Comparison of ENCODE assay signal across 16 cellular contexts in the genomic region with DNA sequence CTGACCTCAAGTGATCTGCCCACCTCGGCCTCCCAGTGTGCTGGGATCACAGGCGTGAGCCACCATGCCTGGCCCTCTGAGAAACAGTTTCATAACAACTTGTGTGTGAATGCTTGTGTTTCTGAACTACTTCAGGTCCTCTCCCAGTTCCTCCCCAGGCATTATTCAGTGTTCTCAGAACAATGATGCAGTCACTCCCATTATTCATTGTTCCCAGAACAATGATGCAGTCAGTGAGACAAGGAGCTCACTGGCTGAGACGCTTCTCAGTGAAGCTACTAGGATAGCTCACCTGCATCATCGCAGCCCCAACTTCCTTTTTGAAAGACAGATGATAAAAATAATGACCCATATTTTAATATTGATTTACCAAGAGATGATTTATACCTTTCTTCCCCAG.
"Had no signal": no experiment of that assay in that cellular context is flagged by ENCODE, and none has a peak within 500 bp of the region (broad histone marks: within the 10 kb centered on the region; RNA-seq: fewer than 3 reads in every experiment).

No MANE protein-coding gene starts in this region.

- H3K4me3 Mint-ChIP-seq: activated CD8-positive, alpha-beta memory T cell treated with anti-CD3 and anti-CD28 coated beads, Interleukin-2, amount 10 ng/mL, durations not matched to agents 7 days and 5 days; activated T-cell treated with anti-CD3 and anti-CD28 coated beads, Interleukin-2, amount 50 U/mL, for 24 hours; immature natural killer cell; natural killer cell treated with Interleukin-12 subunit alpha and Interleukin-12 subunit beta and Interleukin-15 and Interleukin-18, amount 100 ng/mL, for 72 hours; stimulated activated naive CD8-positive, alpha-beta T cell treated with anti-CD3 and anti-CD28 coated beads, Interleukin-15, amount 100 ng/mL, for 72 hours had no signal

- H3K27ac Mint-ChIP-seq: activated CD8-positive, alpha-beta memory T cell treated with anti-CD3 and anti-CD28 coated beads, Interleukin-2, amount 10 ng/mL, durations not matched to agents 7 days and 5 days; activated naive CD4-positive, alpha-beta T cell treated with anti-CD3 and anti-CD28 coated beads, Interleukin-2, amount 50 U/mL, for 72 hours; activated T-cell treated with anti-CD3 and anti-CD28 coated beads, Interleukin-2, amount 50 U/mL, for 24 hours; immature natural killer cell; natural killer cell treated with Interleukin-12 subunit alpha and Interleukin-12 subunit beta and Interleukin-15 and Interleukin-18, amount 100 ng/mL, for 72 hours had no signal

- H3K27ac ChIP-seq: brain microvascular endothelial cell, thyroid gland, vagina had no signal

- H3K4me3 ChIP-seq: lung, thyroid gland, vagina had no signal

- H3K36me3 ChIP-seq: brain microvascular endothelial cell, thyroid gland, vagina had no signal

- H3K27me3 ChIP-seq: brain microvascular endothelial cell, thyroid gland, vagina had no signal

- DNase-seq: activated CD4-positive, alpha-beta T cell treated with anti-CD3 and anti-CD28 coated beads, Interleukin-2, amount 50 U/mL, for 48 hours; activated CD8-positive, alpha-beta memory T cell treated with anti-CD3 and anti-CD28 coated beads, Interleukin-2, amount 10 ng/mL, durations not matched to agents 7 days and 5 days; activated effector memory CD4-positive, alpha-beta T cell treated with anti-CD3 and anti-CD28 coated beads, Interleukin-2, amount 50 U/mL, for 16 hours; activated T-cell treated with anti-CD3 and anti-CD28 coated beads, Interleukin-2, amount 50 U/mL, for 24 hours; amniotic stem cell; brain microvascular endothelial cell; immature natural killer cell; left colon; stimulated activated CD4-positive, alpha-beta T cell treated with anti-CD3 and anti-CD28 coated beads, Interleukin-15, amount 100 ng/mL, for 24 hours; stimulated activated CD4-positive, alpha-beta T cell treated with anti-CD3 and anti-CD28 coated beads, Interleukin-4, amount 100 ng/mL, for 24 hours; stimulated activated naive CD8-positive, alpha-beta T cell treated with anti-CD3 and anti-CD28 coated beads, Interleukin-15, amount 100 ng/mL, for 72 hours; thyroid gland had no signal

- H3K36me3 Mint-ChIP-seq: activated CD8-positive, alpha-beta memory T cell treated with anti-CD3 and anti-CD28 coated beads, Interleukin-2, amount 10 ng/mL, durations not matched to agents 7 days and 5 days; activated naive CD4-positive, alpha-beta T cell treated with anti-CD3 and anti-CD28 coated beads, Interleukin-2, amount 50 U/mL, for 72 hours; natural killer cell treated with Interleukin-12 subunit alpha and Interleukin-12 subunit beta and Interleukin-15 and Interleukin-18, amount 100 ng/mL, for 72 hours had no signal

- H3K9me3 Mint-ChIP-seq: activated naive CD4-positive, alpha-beta T cell treated with anti-CD3 and anti-CD28 coated beads, Interleukin-2, amount 50 U/mL, for 72 hours; activated T-cell treated with anti-CD3 and anti-CD28 coated beads, Interleukin-2, amount 50 U/mL, for 24 hours had no signal

- H3K9me3 ChIP-seq: thyroid gland, vagina had no signal

- ATAC-seq: activated CD8-positive, alpha-beta memory T cell treated with anti-CD3 and anti-CD28 coated beads, Interleukin-2, amount 10 ng/mL, durations not matched to agents 7 days and 5 days; activated naive CD4-positive, alpha-beta T cell treated with anti-CD3 and anti-CD28 coated beads, Interleukin-2, amount 50 U/mL, for 72 hours; left colon; natural killer cell treated with Interleukin-12 subunit alpha and Interleukin-12 subunit beta and Interleukin-15 and Interleukin-18, amount 100 ng/mL, for 72 hours; stimulated activated naive CD8-positive, alpha-beta T cell treated with anti-CD3 and anti-CD28 coated beads, Interleukin-15, amount 100 ng/mL, for 72 hours had no signal

- H3K4me1 Mint-ChIP-seq: activated CD8-positive, alpha-beta memory T cell treated with anti-CD3 and anti-CD28 coated beads, Interleukin-2, amount 10 ng/mL, durations not matched to agents 7 days and 5 days; immature natural killer cell; stimulated activated naive CD8-positive, alpha-beta T cell treated with anti-CD3 and anti-CD28 coated beads, Interleukin-15, amount 100 ng/mL, for 72 hours had no signal

- H3K4me1 ChIP-seq: thyroid gland had no signal
